Comparison of ENCODE assay signal across 10 cellular contexts in the genomic region with DNA sequence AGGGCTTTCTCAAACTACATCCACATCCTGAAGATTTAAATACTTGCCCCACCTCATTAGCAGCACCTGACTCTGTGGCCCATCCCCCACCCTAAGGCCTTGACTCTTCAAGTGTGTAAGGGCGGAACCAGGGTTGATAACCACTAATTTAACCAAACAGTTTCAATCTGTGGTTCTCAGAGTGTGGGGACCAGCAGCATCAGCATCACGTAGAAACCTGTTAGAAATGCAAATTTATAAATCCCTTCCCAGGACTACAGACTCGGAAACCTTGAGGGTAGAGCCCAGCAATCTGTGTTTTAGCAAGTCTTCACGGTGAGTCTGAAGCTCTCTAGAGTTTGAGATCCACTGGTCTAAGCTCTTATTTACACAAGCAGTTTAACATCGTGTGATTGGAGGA. TPM values are rescaled to one million over a fixed set of nuclear protein-coding genes. Genes with fewer than 3 reads are reported as not detected.
DNase-seq lines count a peak whose midpoint lies in the region; ATAC-seq, FAIRE-seq and TF ChIP-seq lines count a peak whose summit lies in the region.
"Had no signal": no experiment of that assay in that cellular context is flagged by ENCODE, and none has a peak within 500 bp of the region (broad histone marks: within the 10 kb centered on the region; RNA-seq: fewer than 3 reads in every experiment).

No MANE protein-coding gene starts in this region.

- CTCF ChIA-PET in WTC11 (lab: Charles Lee), result interaction anchor here (0.9 kb wide), 1 partner anchor 8 kb away, joined by 9 read pairs; no protein-coding TSS in a partner anchor

- DNase-seq in GM12891 (ENCODE audit: insufficient read length, low spot score), result no peak
- DNase-seq in GM20000 (ENCODE audit: low spot score), result peak; percentile 36
- peak; percentile 38 for DNase-seq in WTC11 (ENCODE audit: low spot score)
- DNase-seq in ureter (ENCODE audit: low spot score), result no peak
- no peak for DNase-seq in neuronal stem cell (ENCODE audit: low spot score)
- DNase-seq in GM19240 (ENCODE audit: insufficient read length, low spot score), result no peak
- no peak for DNase-seq in KG1 (lab: John Stamatoyannopoulos, UW)

- H3K9me3 Mint-ChIP-seq in WTC11, result no peaks in the 10 kb centered on the region
- H3K9me3 Mint-ChIP-seq: immature natural killer cell had no signal

- no peaks in the 10 kb centered on the region for H3K79me1 ChIP-seq in neuronal stem cell (ENCODE audit: low read depth, low read length)

- no peaks in the 10 kb centered on the region for H3K9me3 ChIP-seq in neuronal stem cell (replicated peaks in 1 of 2; ENCODE audit: control insufficient read depth in 2 of 2, insufficient read depth in 1 of 2, low read depth in 1 of 2, low read length in 2 of 2)

- TF ChIP-seq CTCF in GM20000 (IDR thresholded peaks at IDR 0.05; ENCODE audit: extremely low read depth, missing control alignments), result no peak
- TF ChIP-seq CTCF in WTC11 (IDR thresholded peaks at IDR 0.05), result no peak

- peak overlapping the region; percentile 84 for H3K27ac Mint-ChIP-seq in WTC11

- POLR2A ChIA-PET in WTC11 (lab: Charles Lee), result interaction anchor here (0.6 kb wide), 1 partner anchor 9 kb away, joined by 3 read pairs; no protein-coding TSS in a partner anchor

- ATAC-seq in HG03066 (IDR thresholded peaks at IDR 0.05; ENCODE audit: low read depth, unreplicated experiment), result peak; percentile 80
- peak; percentile 88 for ATAC-seq in WTC11

- no peak overlapping the region for H2BK120ac ChIP-seq in neuronal stem cell (ENCODE audit: low read depth, low read length)

- no peak overlapping the region for H4K91ac ChIP-seq in neuronal stem cell (ENCODE audit: low read depth, low read length, poor library complexity)

- H3K4me3 ChIP-seq in neuronal stem cell (ENCODE audit: low read length in 2 of 2), result no peak overlapping the region

- H4K8ac ChIP-seq in neuronal stem cell (ENCODE audit: low read depth, low read length), result no peak overlapping the region

- H3K18ac ChIP-seq in neuronal stem cell (ENCODE audit: low read length), result no peak overlapping the region

- H3K23ac ChIP-seq in neuronal stem cell (ENCODE audit: low read depth, low read length, poor library complexity), result no peak overlapping the region

- no peak overlapping the region for H3K14ac ChIP-seq in neuronal stem cell (ENCODE audit: low read length)

- H2BK15ac ChIP-seq in neuronal stem cell (ENCODE audit: low read length), result no peak overlapping the region

- no peak overlapping the region for H2AFZ ChIP-seq in neuronal stem cell (ENCODE audit: low read length)

- H3K36me3 ChIP-seq in neuronal stem cell (replicated peaks in 1 of 2; ENCODE audit: control insufficient read depth in 2 of 2, insufficient read depth in 2 of 2, low read length in 2 of 2), result peaks cover 0 to 17% of the 10 kb centered on the region in 2 donors

- no peaks in the 10 kb centered on the region for H3K27me3 ChIP-seq in neuronal stem cell (ENCODE audit: control insufficient read depth in 3 of 3, insufficient read depth in 3 of 3, low read depth in 1 of 3, low read length in 3 of 3)

- H3K27ac ChIP-seq in neuronal stem cell (replicated peaks; ENCODE audit: low read length), result no peak overlapping the region

- H2BK12ac ChIP-seq in neuronal stem cell (ENCODE audit: low read length), result no peak overlapping the region

- H3K4me1 Mint-ChIP-seq in WTC11, result peaks cover 26% of the 10 kb centered on the region

- no peak overlapping the region for H3K4me2 ChIP-seq in neuronal stem cell (ENCODE audit: insufficient read depth, low read length, poor library complexity, severe bottlenecking)

- FAIRE-seq in GM12891 (lab: Jason Lieb, UNC), result peak; percentile 76
- FAIRE-seq: colon had no signal

- H3K4me3 Mint-ChIP-seq in WTC11, result no peak overlapping the region
- H3K4me3 Mint-ChIP-seq: immature natural killer cell had no signal

- no peak for TF ChIP-seq POLR2A in GM12891 (IDR thresholded peaks at IDR 0.05; ENCODE audit: low read depth, low read length)

- no peaks in the 10 kb centered on the region for H3K36me3 Mint-ChIP-seq in WTC11
- H3K36me3 Mint-ChIP-seq: immature natural killer cell had no signal

- H3K27me3 Mint-ChIP-seq in WTC11 (ENCODE audit: low read depth), result no peaks in the 10 kb centered on the region

- no peak overlapping the region for H2BK5ac ChIP-seq in neuronal stem cell (ENCODE audit: low read length)

- no peak overlapping the region for H2AK5ac ChIP-seq in neuronal stem cell (ENCODE audit: low read depth, low read length)

- H3K4ac ChIP-seq in neuronal stem cell (ENCODE audit: low read length), result no peak overlapping the region

- H3K4me1 ChIP-seq in neuronal stem cell (ENCODE audit: control insufficient read depth in 2 of 2, insufficient read depth in 1 of 2, low read depth in 1 of 2, low read length in 2 of 2), result peaks cover 0 to 2% of the 10 kb centered on the region in 2 donors

- no peak overlapping the region for H3K9ac ChIP-seq in neuronal stem cell (ENCODE audit: low read depth, low read length, poor library complexity)

- no CpG with 5 or more reads among the region's 5 CpGs for WGBS in neuronal stem cell (ENCODE audit: extremely low coverage in 2 of 2, insufficient read length in 2 of 2, insufficient replicate concordance in 1 of 2), 2 donors

TF ChIP-seq in GM12891, 5 proteins besides CTCF, POLR2A, EP300 and RAD21:
- TF ChIP-seq POU2F2 (IDR thresholded peaks at IDR 0.05; ENCODE audit: low read depth, low read length), result 0 out of 2 replicates have a peak, but pooled peaks have one; percentile 64
- TF ChIP-seq SPI1 (IDR thresholded peaks at IDR 0.05; ENCODE audit: low read depth, low read length), result no peak

TF ChIP-seq in WTC11, 78 proteins besides CTCF, POLR2A, EP300 and RAD21:
- TF ChIP-seq GABPB1 (CRISPR knock-in tag; IDR thresholded peaks at IDR 0.05) (no peak), USF1 (CRISPR knock-in tag; IDR thresholded peaks at IDR 0.05) (peak; percentile 45; the same call in 1 of the 2 replicates)
- TF ChIP-seq, protein P1, sequence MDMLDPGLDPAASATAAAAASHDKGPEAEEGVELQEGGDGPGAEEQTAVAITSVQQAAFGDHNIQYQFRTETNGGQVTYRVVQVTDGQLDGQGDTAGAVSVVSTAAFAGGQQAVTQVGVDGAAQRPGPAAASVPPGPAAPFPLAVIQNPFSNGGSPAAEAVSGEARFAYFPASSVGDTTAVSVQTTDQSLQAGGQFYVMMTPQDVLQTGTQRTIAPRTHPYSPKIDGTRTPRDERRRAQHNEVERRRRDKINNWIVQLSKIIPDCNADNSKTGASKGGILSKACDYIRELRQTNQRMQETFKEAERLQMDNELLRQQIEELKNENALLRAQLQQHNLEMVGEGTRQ (CRISPR knock-in tag; IDR thresholded peaks at IDR 0.05), result peak; percentile 44; the same call in 1 of the 2 replicates

RNA-seq across cellular contexts. Expression of gene GNB4, which starts 12.4 kb away (rescaled TPM):
- 0.42 TPM for polyA plus RNA-seq in GM12891 (2012; ENCODE audit: low read depth, missing spikeins)
- 33.8 to 38.2 TPM (median 36.7 TPM) in 3 replicates for total RNA-seq in WTC11 (2021)
- total RNA-seq in ureter, result 19.5 TPM
- polyA plus RNA-seq in neuronal stem cell (2013, experiment 1 of 2), result 8.6 TPM
- 8.9 TPM for polyA plus RNA-seq in neuronal stem cell (2013, experiment 2 of 2)

Comparison
In these comparisons a context has a peak if more than half of its experiments do, and no peak if none do; other contexts are left out.
1. DNase-seq: peak in GM20000 (single experiment) and WTC11 (single experiment); none in GM12891 (single experiment), ureter (single experiment), neuronal stem cell (single experiment), GM19240 (single experiment) and KG1 (single experiment).